8 cellular contexts compared by ENCODE assay signal in the genomic region with DNA sequence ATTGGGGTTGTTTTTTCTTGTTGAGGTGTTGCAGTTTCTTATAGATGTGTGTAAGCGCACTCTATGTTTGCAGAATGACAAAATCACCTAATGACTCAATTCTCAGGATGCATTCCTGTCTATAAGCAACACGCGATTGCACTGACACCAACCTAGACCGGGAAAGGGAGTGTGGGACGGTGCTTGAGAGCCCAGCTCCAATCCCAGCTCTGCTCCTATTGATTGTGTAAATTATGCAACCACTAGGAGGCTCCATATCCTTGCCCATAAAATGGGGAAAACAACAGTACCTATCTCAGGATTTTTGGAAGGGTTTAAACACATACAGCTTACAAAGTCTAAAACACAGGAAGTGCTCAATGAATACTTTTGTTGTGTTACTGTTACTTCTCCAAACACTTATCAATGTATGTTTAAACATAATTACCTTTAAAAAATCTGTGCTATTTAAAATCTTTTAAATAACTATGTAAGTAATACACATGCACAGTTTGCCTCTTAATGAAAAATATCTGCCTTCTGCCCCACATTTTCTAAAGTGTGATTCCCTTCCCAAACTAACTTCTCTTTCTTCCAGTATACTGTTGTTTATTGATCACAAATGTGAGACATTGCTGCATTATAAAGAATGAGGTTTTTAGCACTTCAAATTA.
DNase-seq lines count a peak whose midpoint lies in the region; ATAC-seq and TF ChIP-seq lines count a peak whose summit lies in the region.

No MANE protein-coding gene starts in this region.

- POLR2A ChIA-PET in HEK293T (lab: Yijun Ruan, JAX): no interaction called here

- CTCF ChIA-PET in HEK293T (lab: Yijun Ruan, JAX): no interaction called here

- DNase-seq in DMS53 treated with DMSO at 0.1 percent for 48 hours (lab: John Stamatoyannopoulos, UW; ENCODE audit: unreplicated experiment) (peak; percentile 63), HEK293T (ENCODE audit: extremely low spot score) (peak; percentile 52), NCI-H510A treated with DMSO at 0.1 percent for 48 hours (lab: John Stamatoyannopoulos, UW) (peak; percentile 68), dermis blood vessel endothelial cell (peak; percentile 33), lung microvascular endothelial cell (ENCODE audit: low read depth in 2 of 2) (peak; percentile 39 to 56)
- no peak for DNase-seq in central memory CD4-positive, alpha-beta T cell

- no peak for ATAC-seq in GM21515 (IDR thresholded peaks at IDR 0.05; ENCODE audit: unreplicated experiment)
- ATAC-seq in GM19324 (IDR thresholded peaks at IDR 0.05; ENCODE audit: low FRiP score, unreplicated experiment): no peak

TF ChIP-seq in HEK293T, 16 proteins besides CTCF, POLR2A, EP300 and RAD21:
- TF ChIP-seq SUZ12 (IDR thresholded peaks at IDR 0.05) (no peak), BHLHE40 (IDR thresholded peaks at IDR 0.05; ENCODE audit: borderline replicate concordance) (no peak), FOXM1 (IDR thresholded peaks at IDR 0.05; ENCODE audit: borderline replicate concordance) (no peak), FOXA1 (IDR thresholded peaks at IDR 0.05) (no peak), SP1 (IDR thresholded peaks at IDR 0.05) (no peak), LEF1 (IDR thresholded peaks at IDR 0.05; ENCODE audit: borderline replicate concordance) (no peak), L3MBTL2 (conservative IDR thresholded peaks at IDR 0.05) (no peak), ZNF384 (IDR thresholded peaks at IDR 0.05) (no peak)
- TF ChIP-seq, protein P1, sequence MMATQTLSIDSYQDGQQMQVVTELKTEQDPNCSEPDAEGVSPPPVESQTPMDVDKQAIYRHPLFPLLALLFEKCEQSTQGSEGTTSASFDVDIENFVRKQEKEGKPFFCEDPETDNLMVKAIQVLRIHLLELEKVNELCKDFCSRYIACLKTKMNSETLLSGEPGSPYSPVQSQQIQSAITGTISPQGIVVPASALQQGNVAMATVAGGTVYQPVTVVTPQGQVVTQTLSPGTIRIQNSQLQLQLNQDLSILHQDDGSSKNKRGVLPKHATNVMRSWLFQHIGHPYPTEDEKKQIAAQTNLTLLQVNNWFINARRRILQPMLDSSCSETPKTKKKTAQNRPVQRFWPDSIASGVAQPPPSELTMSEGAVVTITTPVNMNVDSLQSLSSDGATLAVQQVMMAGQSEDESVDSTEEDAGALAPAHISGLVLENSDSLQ (IDR thresholded peaks at IDR 0.05): no peak
